In genomic region chr1:40039245-40039756, GRCh38 we compare ENCODE assay signal across 8 cellular contexts. TPM values are rescaled to one million over a fixed set of nuclear protein-coding genes. Genes with fewer than 3 reads are reported as not detected.
DNase-seq lines count a peak whose midpoint lies in the region; ATAC-seq lines count a peak whose summit lies in the region.

No MANE protein-coding gene starts in this region.

- H3K4me1 ChIP-seq in CD4-positive, alpha-beta memory T cell (ENCODE audit: insufficient read depth, low read length): peaks cover 77% of the 10 kb centered on the region

- H3K36me3 ChIP-seq in CD4-positive, alpha-beta memory T cell (ENCODE audit: insufficient read depth, low read length): no peaks in the 10 kb centered on the region

- peaks cover 46 to 86% (median 57%) of the 10 kb centered on the region in 4 donors for H3K4me1 Mint-ChIP-seq in CD4-positive, alpha-beta memory T cell
- H3K4me1 Mint-ChIP-seq in stimulated activated memory B cell treated with anti-CD40 and anti-IgM and Interleukin-4, amounts not matched to agents 10 μg/mL and 1 μg/mL and 100 μg/mL, for 72 hours: peaks cover 55% of the 10 kb centered on the region

- DNase-seq in CD4-positive, alpha-beta memory T cell: peak in 4 of 5 donors; percentile 63 to 72 (median 66)
- DNase-seq in NCI-H2029 (lab: John Stamatoyannopoulos, UW): peak; percentile 98
- DNase-seq in amniotic stem cell (lab: John Stamatoyannopoulos, UW): peak; percentile 61
- DNase-seq in inferior parietal cortex (ENCODE audit: extremely low spot score): peak; percentile 49
- no peak for DNase-seq in NCI-H1436 (lab: John Stamatoyannopoulos, UW)
- DNase-seq in activated CD4-positive, CD25-positive, alpha-beta regulatory T cell treated with anti-CD3 and anti-CD28 coated beads, Interleukin-2, amount 50 U/mL, for 72 hours: no peak

- peaks cover 21 to 35% of the 10 kb centered on the region in 2 donors for H3K36me3 Mint-ChIP-seq in CD4-positive, alpha-beta memory T cell
- H3K36me3 Mint-ChIP-seq in stimulated activated memory B cell treated with anti-CD40 and anti-IgM and Interleukin-4, amounts not matched to agents 10 μg/mL and 1 μg/mL and 100 μg/mL, for 72 hours: peaks cover 14% of the 10 kb centered on the region

- no peaks in the 10 kb centered on the region for H3K27me3 Mint-ChIP-seq in CD4-positive, alpha-beta memory T cell
- H3K27me3 Mint-ChIP-seq in stimulated activated memory B cell treated with anti-CD40 and anti-IgM and Interleukin-4, amounts not matched to agents 10 μg/mL and 1 μg/mL and 100 μg/mL, for 72 hours: no peaks in the 10 kb centered on the region

- peak overlapping the region; percentile 90 to 98 (median 96) for H3K4me3 Mint-ChIP-seq in CD4-positive, alpha-beta memory T cell
- peak overlapping the region; percentile 88 for H3K4me3 Mint-ChIP-seq in stimulated activated memory B cell treated with anti-CD40 and anti-IgM and Interleukin-4, amounts not matched to agents 10 μg/mL and 1 μg/mL and 100 μg/mL, for 72 hours

- peak; percentile 2 for ATAC-seq in GM21447 (IDR thresholded peaks at IDR 0.05; ENCODE audit: unreplicated experiment)
- ATAC-seq in stimulated activated memory B cell treated with anti-CD40 and anti-IgM and Interleukin-4, amounts not matched to agents 10 μg/mL and 1 μg/mL and 100 μg/mL, for 72 hours: peak; percentile 31

- CTCF ChIA-PET in CD4-positive, alpha-beta memory T cell (lab: Charles Lee; ENCODE audit: partially characterized antibody): interaction anchor here (0.8 to 2.5 kb wide), 18 partner anchors 8 to 276 kb away, joined by 3 to 14 read pairs (median 4); no protein-coding TSS in a partner anchor

- H3K9me3 Mint-ChIP-seq in CD4-positive, alpha-beta memory T cell: no peaks in the 10 kb centered on the region
- H3K9me3 Mint-ChIP-seq in stimulated activated memory B cell treated with anti-CD40 and anti-IgM and Interleukin-4, amounts not matched to agents 10 μg/mL and 1 μg/mL and 100 μg/mL, for 72 hours: no peaks in the 10 kb centered on the region

- peak overlapping the region; percentile 77 to 78 for H3K4me3 ChIP-seq in CD4-positive, alpha-beta memory T cell (ENCODE audit: low read length in 2 of 2)

- H3K9me3 ChIP-seq in CD4-positive, alpha-beta memory T cell (ENCODE audit: control insufficient read depth in 1 of 2, low read length in 2 of 2): no peaks in the 10 kb centered on the region

- POLR2A ChIA-PET in CD4-positive, alpha-beta memory T cell (lab: Charles Lee; ENCODE audit: partially characterized antibody): interaction anchor here (0.7 to 6.2 kb wide), 15 partner anchors 10 to 411 kb away, joined by 3 to 115 read pairs (median 6); partner anchors contain the start of genes PPT1 and ZFP69B

- peak overlapping the region; percentile 92 to 99 (median 97) for H3K27ac Mint-ChIP-seq in CD4-positive, alpha-beta memory T cell
- H3K27ac Mint-ChIP-seq in stimulated activated memory B cell treated with anti-CD40 and anti-IgM and Interleukin-4, amounts not matched to agents 10 μg/mL and 1 μg/mL and 100 μg/mL, for 72 hours: peak overlapping the region; percentile 96

- intact Hi-C loops in CD4-positive, alpha-beta memory T cell (cut with micrococcal nuclease): loop anchor here (1.0 kb wide), 1 partner anchor 39 kb away; no protein-coding TSS in a partner anchor

- peak overlapping the region; percentile 86 for H3K27ac ChIP-seq in CD4-positive, alpha-beta memory T cell (ENCODE audit: low read depth, low read length)

- no peaks in the 10 kb centered on the region for H3K27me3 ChIP-seq in CD4-positive, alpha-beta memory T cell (ENCODE audit: insufficient read depth, low read length)

RNA-seq across cellular contexts. Expression of gene CAP1, which starts 1.2 kb away (rescaled TPM):
- 100 to 1,000 TPM; 285 to 305 TPM for total RNA-seq in CD4-positive, alpha-beta memory T cell
- polyA plus RNA-seq in CD4-positive, alpha-beta memory T cell: 100 to 1,000 TPM; 629 to 725 TPM

RNA-seq across cellular contexts. Expression of gene PPT1, which starts 57.8 kb away (rescaled TPM):
- 10 to 100 TPM; 56.7 to 64.8 TPM for total RNA-seq in CD4-positive, alpha-beta memory T cell
- polyA plus RNA-seq in CD4-positive, alpha-beta memory T cell: 100 to 1,000 TPM; 175 to 292 TPM

Comparison
In these comparisons a context has a peak if more than half of its experiments do, and no peak if none do; other contexts are left out.
1. DNase-seq: peak in CD4-positive, alpha-beta memory T cell (4 of 5), NCI-H2029 (single experiment), amniotic stem cell (single experiment) and inferior parietal cortex (single experiment); none in NCI-H1436 (single experiment) and activated CD4-positive, CD25-positive, alpha-beta regulatory T cell treated with anti-CD3 and anti-CD28 coated beads, Interleukin-2, amount 50 U/mL, for 72 hours (single experiment).